ENCODE assay signal across 14 cellular contexts in genomic region chr16:57894390-57895080, GRCh38.
A peak's percentile ranks its signal among the peaks of the same experiment; 100 is the strongest.
DNase-seq lines count a peak whose midpoint lies in the region; ATAC-seq and TF ChIP-seq lines count a peak whose summit lies in the region.
"Had no signal": no experiment of that assay in that cellular context is flagged by ENCODE, and none has a peak within 500 bp of the region (broad histone marks: within the 10 kb centered on the region; RNA-seq: fewer than 3 reads in every experiment).

No MANE protein-coding gene starts in this region.

- H3K79me2 ChIP-seq in OCI-LY7 (ENCODE audit: insufficient read depth, low read depth, low read length) (no peaks in the 10 kb centered on the region), osteoblast (ENCODE audit: insufficient read depth, low read length) (no peaks in the 10 kb centered on the region)

- H3K4me3 ChIP-seq in OCI-LY7 (ENCODE audit: low read depth, low read length, poor library complexity, severe bottlenecking) (no peak overlapping the region), osteoblast (ENCODE audit: insufficient read depth, low read length) (no peak overlapping the region)
- H3K4me3 ChIP-seq: SK-N-MC had no signal

- H3K36me3 Mint-ChIP-seq in CD14-positive monocyte: no peaks in the 10 kb centered on the region
- H3K36me3 Mint-ChIP-seq in stimulated activated effector memory CD8-positive, alpha-beta T cell treated with anti-CD3 and anti-CD28 coated beads, Interleukin-12 subunit alpha, Interleukin-12 subunit beta, amount 100 ng/mL, for 72 hours: no peaks in the 10 kb centered on the region
- H3K36me3 Mint-ChIP-seq in mesothelial cell of epicardium: no peaks in the 10 kb centered on the region
- H3K36me3 Mint-ChIP-seq: activated naive CD4-positive, alpha-beta T cell treated with anti-CD3 and anti-CD28 coated beads, Interleukin-2, amount 10 ng/mL, durations not matched to agents 7 days and 5 days; naive B cell had no signal

- H3K9me2 ChIP-seq in OCI-LY7 (ENCODE audit: insufficient read depth, low read length): no peaks in the 10 kb centered on the region

- peaks cover 12% of the 10 kb centered on the region for H3K27me3 ChIP-seq in osteoblast (ENCODE audit: insufficient read depth, low read length)

- H4K20me1 ChIP-seq in OCI-LY7 (ENCODE audit: insufficient read depth, low read length): no peaks in the 10 kb centered on the region
- no peaks in the 10 kb centered on the region for H4K20me1 ChIP-seq in osteoblast (ENCODE audit: insufficient read depth, low read length)

- peaks cover 0 to 3% (median 0%) of the 10 kb centered on the region in 7 donors for H3K9me3 Mint-ChIP-seq in CD14-positive monocyte
- H3K9me3 Mint-ChIP-seq in stimulated activated effector memory CD8-positive, alpha-beta T cell treated with anti-CD3 and anti-CD28 coated beads, Interleukin-12 subunit alpha, Interleukin-12 subunit beta, amount 100 ng/mL, for 72 hours: no peaks in the 10 kb centered on the region
- H3K9me3 Mint-ChIP-seq in mesothelial cell of epicardium: peaks cover 3% of the 10 kb centered on the region
- H3K9me3 Mint-ChIP-seq: activated naive CD4-positive, alpha-beta T cell treated with anti-CD3 and anti-CD28 coated beads, Interleukin-2, amount 10 ng/mL, durations not matched to agents 7 days and 5 days; naive B cell had no signal

- H3K27ac ChIP-seq in OCI-LY7 (ENCODE audit: low read depth, low read length, poor library complexity, severe bottlenecking) (no peak overlapping the region), epithelial cell of prostate (peak overlapping the region; percentile 86), osteoblast (ENCODE audit: low read depth, low read length) (peak overlapping the region; percentile 57)
- H3K27ac ChIP-seq: SK-N-MC had no signal

- H3K27ac Mint-ChIP-seq in CD14-positive monocyte (peak overlapping the region; percentile 92 to 98 (median 96)), mesothelial cell of epicardium (no peak overlapping the region)
- H3K27ac Mint-ChIP-seq in stimulated activated effector memory CD8-positive, alpha-beta T cell treated with anti-CD3 and anti-CD28 coated beads, Interleukin-12 subunit alpha, Interleukin-12 subunit beta, amount 100 ng/mL, for 72 hours: no peak overlapping the region
- H3K27ac Mint-ChIP-seq: activated naive CD4-positive, alpha-beta T cell treated with anti-CD3 and anti-CD28 coated beads, Interleukin-2, amount 10 ng/mL, durations not matched to agents 7 days and 5 days had no signal

- POLR2A ChIA-PET in OCI-LY7 (lab: Charles Lee): no interaction called here

- intact Hi-C loops in CD14-positive monocyte (cut with micrococcal nuclease): loop anchor here (1.0 to 5.0 kb wide), 4 partner anchors 84 to 159 kb away; partner anchors contain the start of genes KATNB1 (in 1 of the 2), KIFC3 (in 1 of the 2), USB1 (in 1 of the 2) and ZNF319 (in 1 of the 2)
- intact Hi-C loops in OCI-LY7 (cut with micrococcal nuclease; ENCODE audit: unreplicated experiment): loop anchor here (5.0 to 10.0 kb wide), 2 partner anchors 233 to 410 kb away; partner anchors contain the start of gene CFAP20

- H3K4me1 Mint-ChIP-seq in CD14-positive monocyte (peaks cover 54% of the 10 kb centered on the region), mesothelial cell of epicardium (peaks cover 12% of the 10 kb centered on the region)
- peaks cover 18% of the 10 kb centered on the region for H3K4me1 Mint-ChIP-seq in stimulated activated effector memory CD8-positive, alpha-beta T cell treated with anti-CD3 and anti-CD28 coated beads, Interleukin-12 subunit alpha, Interleukin-12 subunit beta, amount 100 ng/mL, for 72 hours

- no TSS peak for BruUV-seq in OCI-LY7 (replicated peaks; lab: Mats Ljungman, UMichigan)

- H3K4me2 ChIP-seq in OCI-LY7 (ENCODE audit: low read length) (no peak overlapping the region), osteoblast (ENCODE audit: insufficient read depth, low read length) (peak overlapping the region; percentile 6)

- CTCF ChIA-PET in OCI-LY7 (lab: Charles Lee; ENCODE audit: unreplicated experiment): no interaction called here

- no peak for ATAC-seq in stimulated activated effector memory CD8-positive, alpha-beta T cell treated with anti-CD3 and anti-CD28 coated beads, Interleukin-12 subunit alpha, Interleukin-12 subunit beta, amount 100 ng/mL, for 72 hours

- H2AFZ ChIP-seq in OCI-LY7 (ENCODE audit: low read length) (peak overlapping the region; percentile 6; the same call in 1 of the 2 replicates), osteoblast (ENCODE audit: low read length) (no peak overlapping the region)

- H3K36me3 ChIP-seq in OCI-LY7 (ENCODE audit: insufficient read depth, low read length): no peaks in the 10 kb centered on the region
- no peaks in the 10 kb centered on the region for H3K36me3 ChIP-seq in osteoblast (ENCODE audit: insufficient read depth, low read length)

- H3K4me3 Mint-ChIP-seq in CD14-positive monocyte (peak overlapping the region in 1 of 2 donors; percentile 48), mesothelial cell of epicardium (no peak overlapping the region)
- no peak overlapping the region for H3K4me3 Mint-ChIP-seq in stimulated activated effector memory CD8-positive, alpha-beta T cell treated with anti-CD3 and anti-CD28 coated beads, Interleukin-12 subunit alpha, Interleukin-12 subunit beta, amount 100 ng/mL, for 72 hours
- H3K4me3 Mint-ChIP-seq: activated naive CD4-positive, alpha-beta T cell treated with anti-CD3 and anti-CD28 coated beads, Interleukin-2, amount 10 ng/mL, durations not matched to agents 7 days and 5 days; naive B cell had no signal

- H3K4me1 ChIP-seq in OCI-LY7 (ENCODE audit: insufficient read depth, low read length, poor library complexity, severe bottlenecking): no peaks in the 10 kb centered on the region
- peaks cover 49% of the 10 kb centered on the region for H3K4me1 ChIP-seq in osteoblast (ENCODE audit: insufficient read depth, low read length)

- TF ChIP-seq CTCF in CD14-positive monocyte (IDR thresholded peaks at IDR 0.05) (no peak), OCI-LY7 (conservative IDR thresholded peaks at IDR 0.05; ENCODE audit: low read length) (no peak), osteoblast (IDR thresholded peaks at IDR 0.05; ENCODE audit: extremely low read depth, low read depth, low read length) (no peak), mesothelial cell of epicardium (IDR thresholded peaks at IDR 0.05; ENCODE audit: unreplicated experiment) (no peak)

- H3K9me3 ChIP-seq in OCI-LY7 (ENCODE audit: low read length): no peaks in the 10 kb centered on the region
- H3K9me3 ChIP-seq in osteoblast (ENCODE audit: low read depth, low read length): no peaks in the 10 kb centered on the region

- H3K27me3 Mint-ChIP-seq in CD14-positive monocyte (ENCODE audit: low read depth in 3 of 3) (peaks cover 0 to 2% (median 0%) of the 10 kb centered on the region in 3 donors), mesothelial cell of epicardium (ENCODE audit: low read depth) (peaks cover 11% of the 10 kb centered on the region)

- DNase-seq in CD14-positive monocyte (ENCODE audit: low spot score) (no peak), OCI-LY7 (ENCODE audit: low spot score) (no peak), epithelial cell of prostate (ENCODE audit: low read depth, low spot score) (no peak), osteoblast (ENCODE audit: insufficient read length, low spot score, missing footprints) (no peak), mesothelial cell of epicardium (ENCODE audit: low spot score in 2 of 2, unreplicated experiment in 2 of 2) (no peak), inferior parietal cortex (ENCODE audit: extremely low spot score) (no peak), NCI-H1092 (lab: John Stamatoyannopoulos, UW) (no peak)
- no peak for DNase-seq in stimulated activated effector memory CD8-positive, alpha-beta T cell treated with anti-CD3 and anti-CD28 coated beads, Interleukin-12 subunit alpha, Interleukin-12 subunit beta, amount 100 ng/mL, for 72 hours (ENCODE audit: low spot score in 2 of 2)
- DNase-seq: activated CD4-positive, alpha-beta T cell treated with anti-CD3 and anti-CD28 coated beads for 4 hours; activated naive CD4-positive, alpha-beta T cell treated with anti-CD3 and anti-CD28 coated beads, Interleukin-2, amount 10 ng/mL, durations not matched to agents 7 days and 5 days; hippocampal formation; naive B cell; NCI-H187 had no signal

Comparison
In these comparisons a context has a peak if more than half of its experiments do, and no peak if none do; other contexts are left out.
1. H3K27ac Mint-ChIP-seq: peak in CD14-positive monocyte (7 of 7); none in stimulated activated effector memory CD8-positive, alpha-beta T cell treated with anti-CD3 and anti-CD28 coated beads, Interleukin-12 subunit alpha, Interleukin-12 subunit beta, amount 100 ng/mL, for 72 hours (single experiment) and mesothelial cell of epicardium (single experiment).